ENCODE assay signal across 13 cellular contexts in genomic region chr2:196356332-196356731, GRCh38.
"Had no signal": no experiment of that assay in that cellular context is flagged by ENCODE, and none has a peak within 500 bp of the region (broad histone marks: within the 10 kb centered on the region; RNA-seq: fewer than 3 reads in every experiment).

No MANE protein-coding gene starts in this region.

- H3K36me3 ChIP-seq: breast epithelium, prostate gland had no signal

- H3K4me1 ChIP-seq: breast epithelium, prostate gland had no signal

- DNase-seq: activated CD4-positive, alpha-beta memory T cell treated with anti-CD3 and anti-CD28 coated beads for 36 hours; activated effector memory CD4-positive, alpha-beta T cell treated with anti-CD3 and anti-CD28 coated beads, Interleukin-2, amount 50 U/mL, for 16 hours; activated T-cell treated with anti-CD3 and anti-CD28 coated beads, Interleukin-2, amount 50 U/mL, for 4 hours; aorta; left cardiac atrium; mesenchymal stem cell had no signal

- H3K4me3 Mint-ChIP-seq: activated CD4-positive, alpha-beta memory T cell treated with anti-CD3 and anti-CD28 coated beads for 36 hours; activated T-cell treated with anti-CD3 and anti-CD28 coated beads, Interleukin-2, amount 50 U/mL, for 4 hours; nephron; stimulated activated effector memory CD8-positive, alpha-beta T cell treated with anti-CD3 and anti-CD28 coated beads, Interleukin-12 subunit alpha, Interleukin-12 subunit beta, amount 100 ng/mL, for 72 hours; type B pancreatic cell had no signal

- H3K4me3 ChIP-seq: breast epithelium, prostate gland, skin epidermis had no signal

- H3K9me3 ChIP-seq: prostate gland had no signal

- ATAC-seq: activated T-cell treated with anti-CD3 and anti-CD28 coated beads, Interleukin-2, amount 50 U/mL, for 4 hours; esophagus mucosa; left cardiac atrium; stimulated activated effector memory CD8-positive, alpha-beta T cell treated with anti-CD3 and anti-CD28 coated beads, Interleukin-12 subunit alpha, Interleukin-12 subunit beta, amount 100 ng/mL, for 72 hours had no signal

- H3K27ac Mint-ChIP-seq: activated CD4-positive, alpha-beta memory T cell treated with anti-CD3 and anti-CD28 coated beads for 36 hours; nephron; stimulated activated effector memory CD8-positive, alpha-beta T cell treated with anti-CD3 and anti-CD28 coated beads, Interleukin-12 subunit alpha, Interleukin-12 subunit beta, amount 100 ng/mL, for 72 hours; type B pancreatic cell had no signal

- H3K36me3 Mint-ChIP-seq: activated CD4-positive, alpha-beta memory T cell treated with anti-CD3 and anti-CD28 coated beads for 36 hours; stimulated activated effector memory CD8-positive, alpha-beta T cell treated with anti-CD3 and anti-CD28 coated beads, Interleukin-12 subunit alpha, Interleukin-12 subunit beta, amount 100 ng/mL, for 72 hours; type B pancreatic cell had no signal

- H3K27me3 ChIP-seq: breast epithelium had no signal

- H3K9me3 Mint-ChIP-seq: nephron, type B pancreatic cell had no signal

- H3K27ac ChIP-seq: breast epithelium, prostate gland, skin epidermis had no signal

- H3K4me1 Mint-ChIP-seq: nephron; stimulated activated effector memory CD8-positive, alpha-beta T cell treated with anti-CD3 and anti-CD28 coated beads, Interleukin-12 subunit alpha, Interleukin-12 subunit beta, amount 100 ng/mL, for 72 hours had no signal

- H3K27me3 Mint-ChIP-seq: type B pancreatic cell had no signal
